Comparison of ENCODE assay signal across 15 cellular contexts in the genomic region with DNA sequence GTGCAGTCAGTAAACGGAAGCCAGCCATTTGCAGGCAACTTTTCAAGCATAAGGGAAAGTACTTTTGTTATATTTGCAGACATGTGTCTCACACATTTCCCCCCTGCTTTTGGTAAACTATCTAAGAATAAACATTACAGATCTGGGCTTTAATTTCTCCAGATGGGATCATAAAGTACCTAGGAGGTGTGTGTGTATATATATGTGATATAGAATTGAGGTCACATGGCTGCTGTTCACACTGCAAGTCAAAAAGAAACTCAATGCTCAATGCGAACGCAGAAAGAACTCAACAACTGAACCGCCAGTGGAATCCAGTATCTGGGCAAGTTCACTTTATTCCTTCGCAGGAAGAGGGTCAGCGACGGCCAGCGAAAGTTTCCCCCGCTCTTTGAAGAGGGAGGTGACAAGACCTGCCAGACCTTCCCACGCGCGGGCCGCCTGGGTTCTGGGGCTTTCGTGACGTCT. TPM values are rescaled to one million over a fixed set of nuclear protein-coding genes. Genes with fewer than 3 reads are reported as not detected.
DNase-seq lines count a peak whose midpoint lies in the region; ATAC-seq and TF ChIP-seq lines count a peak whose summit lies in the region.
"Had no signal": no experiment of that assay in that cellular context is flagged by ENCODE, and none has a peak within 500 bp of the region (broad histone marks: within the 10 kb centered on the region; RNA-seq: fewer than 3 reads in every experiment).

No MANE protein-coding gene starts in this region.

- no peak overlapping the region for H3K27ac Mint-ChIP-seq in CD14-positive monocyte
- H3K27ac Mint-ChIP-seq: CD8-positive, alpha-beta memory T cell had no signal

- H2AFZ ChIP-seq in Karpas-422 (ENCODE audit: low read length) (no peak overlapping the region), neural cell (ENCODE audit: low read depth, low read length) (no peak overlapping the region)

- DNase-seq in CD14-positive monocyte (ENCODE audit: low spot score): no peak
- DNase-seq in Karpas-422: no peak
- no peak for DNase-seq in epithelial cell of proximal tubule (ENCODE audit: low read depth)
- DNase-seq in NCI-H2171 treated with DMSO at 0.1 percent for 48 hours (lab: John Stamatoyannopoulos, UW): no peak
- DNase-seq in aorta: no peak
- DNase-seq in erythroblast (lab: John Stamatoyannopoulos, UW): no peak
- DNase-seq: CD8-positive, alpha-beta memory T cell; NCI-H1092; NCI-H69; Right ventricle myocardium superior; stimulated activated CD8-positive, alpha-beta memory T cell treated with anti-CD3 and anti-CD28 coated beads, Interleukin-4, amount 100 ng/mL, for 48 hours; WERI-Rb-1 had no signal

- H3K36me3 Mint-ChIP-seq in CD14-positive monocyte: peaks cover 1 to 4% of the 10 kb centered on the region in 2 donors
- H3K36me3 Mint-ChIP-seq: CD8-positive, alpha-beta memory T cell had no signal

- H3F3A ChIP-seq in neural cell (ENCODE audit: insufficient read depth, low read length, poor library complexity, severe bottlenecking): no peaks in the 10 kb centered on the region

- H3K4me2 ChIP-seq in Karpas-422 (ENCODE audit: low read depth, low read length, poor library complexity, severe bottlenecking) (no peak overlapping the region), neural cell (ENCODE audit: low read length) (peak overlapping the region; percentile 87)

- H3K9me3 ChIP-seq in Karpas-422 (ENCODE audit: low read length) (no peaks in the 10 kb centered on the region), neural cell (ENCODE audit: low read length) (no peaks in the 10 kb centered on the region), aorta (ENCODE audit: control insufficient read depth, low read length) (no peaks in the 10 kb centered on the region)

- H3K79me2 ChIP-seq in Karpas-422 (ENCODE audit: low read length): no peaks in the 10 kb centered on the region
- peaks cover 70% of the 10 kb centered on the region for H3K79me2 ChIP-seq in neural cell (replicated peaks; ENCODE audit: insufficient read depth, low read length)

- H3K27me3 ChIP-seq in Karpas-422 (ENCODE audit: low read length) (no peaks in the 10 kb centered on the region), neural cell (ENCODE audit: insufficient read depth, low read depth, low read length) (no peaks in the 10 kb centered on the region), aorta (ENCODE audit: control insufficient read depth in 1 of 2, insufficient read depth in 2 of 2, low read length in 1 of 2) (no peaks in the 10 kb centered on the region)

- TF ChIP-seq CTCF in CD14-positive monocyte (IDR thresholded peaks at IDR 0.05): no peak
- TF ChIP-seq CTCF in epithelial cell of proximal tubule (conservative IDR thresholded peaks at IDR 0.05; ENCODE audit: low read depth, low read length): no peak
- TF ChIP-seq CTCF in neural cell (IDR thresholded peaks at IDR 0.05; ENCODE audit: poor library complexity, severe bottlenecking): no peak

- no peak overlapping the region for H3K9ac ChIP-seq in Karpas-422 (ENCODE audit: low read length)
- H3K9ac ChIP-seq in neural cell (ENCODE audit: low read length): peak overlapping the region; percentile 71

- H3K27me3 Mint-ChIP-seq in CD14-positive monocyte (ENCODE audit: low read depth in 3 of 3): peaks cover 76 to 81% (median 80%) of the 10 kb centered on the region in 3 donors

- peak overlapping the region; percentile 48 to 91 for H3K4me3 Mint-ChIP-seq in CD14-positive monocyte
- H3K4me3 Mint-ChIP-seq: central memory CD8-positive, alpha-beta T cell had no signal

- no peak for TF ChIP-seq POLR2A in erythroblast (IDR thresholded peaks at IDR 0.05; ENCODE audit: low read length)

- H3K9me2 ChIP-seq in Karpas-422 (replicated peaks; ENCODE audit: insufficient read depth, low read length) (no peaks in the 10 kb centered on the region), neural cell (ENCODE audit: insufficient read depth, low read length) (no peaks in the 10 kb centered on the region)

- no peak for TF ChIP-seq RAD21 in neural cell (conservative IDR thresholded peaks at IDR 0.05)

- H4K20me1 ChIP-seq in Karpas-422 (ENCODE audit: insufficient read depth, low read depth, low read length) (no peaks in the 10 kb centered on the region), neural cell (ENCODE audit: insufficient read depth) (no peaks in the 10 kb centered on the region)

- no peak for TF ChIP-seq EP300 in neural cell (conservative IDR thresholded peaks at IDR 0.05; ENCODE audit: poor library complexity, severe bottlenecking)

- no peaks in the 10 kb centered on the region for H3K36me3 ChIP-seq in Karpas-422 (ENCODE audit: insufficient read depth, low read length)
- H3K36me3 ChIP-seq in neural cell (ENCODE audit: insufficient read depth, low read length): no peaks in the 10 kb centered on the region
- no peaks in the 10 kb centered on the region for H3K36me3 ChIP-seq in aorta (ENCODE audit: control insufficient read depth in 1 of 2, insufficient read depth in 2 of 2, low read length in 1 of 2)
- H3K36me3 ChIP-seq: WERI-Rb-1 had no signal

- intact Hi-C loops in CD14-positive monocyte (cut with micrococcal nuclease) (loop anchor here in 1 of 2 donors (10.0 kb wide), 1 partner anchor 1707 kb away; no protein-coding TSS in a partner anchor), aorta (cut with DNase I) (no loop called here)

- peak overlapping the region; percentile 70; the same call in 1 of the 2 replicates for H3K4me3 ChIP-seq in Karpas-422 (ENCODE audit: low read length)
- peak overlapping the region; percentile 60 for H3K4me3 ChIP-seq in epithelial cell of proximal tubule (ENCODE audit: low read depth, low read length)
- peak overlapping the region; percentile 73 for H3K4me3 ChIP-seq in neural cell (ENCODE audit: low read length)
- H3K4me3 ChIP-seq in aorta (ENCODE audit: low read length in 2 of 2): no peak overlapping the region

- 18 to 21% methylated on average over 15 of the region's 15 CpGs for WGBS in aorta, 2 donors

- ATAC-seq in aorta (ENCODE audit: low FRiP score): no peak
- ATAC-seq in GM19452 (IDR thresholded peaks at IDR 0.05; ENCODE audit: unreplicated experiment): no peak

- H3K4me1 Mint-ChIP-seq in CD14-positive monocyte: peaks cover 27% of the 10 kb centered on the region

- H3K27ac ChIP-seq in Karpas-422 (ENCODE audit: low read length) (no peak overlapping the region), neural cell (ENCODE audit: low read length) (peak overlapping the region; percentile 51), aorta (ENCODE audit: low read depth in 1 of 2, low read length in 2 of 2) (no peak overlapping the region)
- H3K27ac ChIP-seq: WERI-Rb-1 had no signal

- peaks cover 0 to 27% (median 5%) of the 10 kb centered on the region in 7 donors for H3K9me3 Mint-ChIP-seq in CD14-positive monocyte
- H3K9me3 Mint-ChIP-seq: central memory CD8-positive, alpha-beta T cell had no signal

- H3K4me1 ChIP-seq in Karpas-422 (ENCODE audit: low read length) (peaks cover 7% of the 10 kb centered on the region), aorta (ENCODE audit: control insufficient read depth in 1 of 2, insufficient read depth in 2 of 2, low read length in 2 of 2) (no peaks in the 10 kb centered on the region)

TF ChIP-seq in neural cell, 6 proteins besides CTCF, POLR2A, EP300 and RAD21:
- TF ChIP-seq POLR2AphosphoS5 (IDR thresholded peaks at IDR 0.05) (no peak), TAF1 (IDR thresholded peaks at IDR 0.05; ENCODE audit: low read depth) (no peak), SMC3 (conservative IDR thresholded peaks at IDR 0.05; ENCODE audit: poor library complexity) (no peak), MXI1 (conservative IDR thresholded peaks at IDR 0.05; ENCODE audit: poor library complexity, severe bottlenecking) (no peak), EZH2 (IDR thresholded peaks at IDR 0.05; ENCODE audit: borderline replicate concordance, insufficient read depth, low read length, poor library complexity, severe bottlenecking) (no peak)
- TF ChIP-seq, protein P1, sequence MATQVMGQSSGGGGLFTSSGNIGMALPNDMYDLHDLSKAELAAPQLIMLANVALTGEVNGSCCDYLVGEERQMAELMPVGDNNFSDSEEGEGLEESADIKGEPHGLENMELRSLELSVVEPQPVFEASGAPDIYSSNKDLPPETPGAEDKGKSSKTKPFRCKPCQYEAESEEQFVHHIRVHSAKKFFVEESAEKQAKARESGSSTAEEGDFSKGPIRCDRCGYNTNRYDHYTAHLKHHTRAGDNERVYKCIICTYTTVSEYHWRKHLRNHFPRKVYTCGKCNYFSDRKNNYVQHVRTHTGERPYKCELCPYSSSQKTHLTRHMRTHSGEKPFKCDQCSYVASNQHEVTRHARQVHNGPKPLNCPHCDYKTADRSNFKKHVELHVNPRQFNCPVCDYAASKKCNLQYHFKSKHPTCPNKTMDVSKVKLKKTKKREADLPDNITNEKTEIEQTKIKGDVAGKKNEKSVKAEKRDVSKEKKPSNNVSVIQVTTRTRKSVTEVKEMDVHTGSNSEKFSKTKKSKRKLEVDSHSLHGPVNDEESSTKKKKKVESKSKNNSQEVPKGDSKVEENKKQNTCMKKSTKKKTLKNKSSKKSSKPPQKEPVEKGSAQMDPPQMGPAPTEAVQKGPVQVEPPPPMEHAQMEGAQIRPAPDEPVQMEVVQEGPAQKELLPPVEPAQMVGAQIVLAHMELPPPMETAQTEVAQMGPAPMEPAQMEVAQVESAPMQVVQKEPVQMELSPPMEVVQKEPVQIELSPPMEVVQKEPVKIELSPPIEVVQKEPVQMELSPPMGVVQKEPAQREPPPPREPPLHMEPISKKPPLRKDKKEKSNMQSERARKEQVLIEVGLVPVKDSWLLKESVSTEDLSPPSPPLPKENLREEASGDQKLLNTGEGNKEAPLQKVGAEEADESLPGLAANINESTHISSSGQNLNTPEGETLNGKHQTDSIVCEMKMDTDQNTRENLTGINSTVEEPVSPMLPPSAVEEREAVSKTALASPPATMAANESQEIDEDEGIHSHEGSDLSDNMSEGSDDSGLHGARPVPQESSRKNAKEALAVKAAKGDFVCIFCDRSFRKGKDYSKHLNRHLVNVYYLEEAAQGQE (IDR thresholded peaks at IDR 0.05; ENCODE audit: borderline replicate concordance): no peak

RNA-seq across cellular contexts. Expression of a gene that starts 17.7 kb away (rescaled TPM):
- polyA plus RNA-seq in CD14-positive monocyte: not detected
- not detected in 2 replicates for total RNA-seq in Karpas-422 (2014; rRNA removed; shearing (Covaris generic); ENCODE audit: low replicate concordance)
- total RNA-seq in epithelial cell of proximal tubule: 22.1 and 34.0 TPM in 2 replicates
- polyA plus RNA-seq in neural cell: 69.3 and 72.0 TPM in 2 replicates
- polyA minus RNA-seq in neural cell: 136 and 152 TPM in 2 replicates
- under 1 TPM in 1 of 2 donors, not detected in 1; 0.15 TPM for total RNA-seq in aorta
- polyA plus RNA-seq in aorta: under 1 TPM; 0.25 to 0.74 TPM
- total RNA-seq: CD8-positive, alpha-beta memory T cell; Right ventricle myocardium superior had no signal
- polyA plus RNA-seq: CD8-positive, alpha-beta memory T cell had no signal

Comparison
In these comparisons a context has a peak if more than half of its experiments do, and no peak if none do; other contexts are left out.
1. H3K4me3 ChIP-seq: peak in Karpas-422 (single experiment), epithelial cell of proximal tubule (single experiment) and neural cell (single experiment); none in aorta (0 of 2).
2. RNA of a gene that starts 17.7 kb away (total RNA-seq): 22.1 to 34.0 TPM in epithelial cell of proximal tubule; 0.15 TPM in aorta and not detected in Karpas-422; every median in the first group is over 10 times any median in the second.